ENCODE assay signal across 1 cellular context in the genomic region with DNA sequence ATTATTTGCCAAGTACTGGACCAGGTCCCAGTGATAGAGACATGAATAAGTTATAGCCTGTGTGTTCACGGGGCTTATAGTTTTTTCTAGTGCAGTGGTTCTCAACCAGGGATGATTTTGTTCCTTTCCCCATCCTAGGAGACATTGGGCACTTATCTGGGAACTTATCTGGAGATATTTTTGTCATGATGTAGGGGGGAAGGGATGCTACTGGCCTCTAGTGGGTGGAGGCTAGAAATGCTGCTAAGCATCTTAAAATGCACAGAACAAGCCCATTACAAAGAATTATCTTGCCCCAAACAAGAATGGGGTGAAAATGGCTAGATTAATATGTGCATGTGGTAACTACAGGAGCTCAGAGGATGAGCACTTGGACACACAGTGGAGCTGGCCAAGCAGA.
TF ChIP-seq lines count a peak whose summit lies in the region.

No MANE protein-coding gene starts in this region.

TF ChIP-seq in Ishikawa, 13 proteins besides CTCF, POLR2A, EP300 and RAD21 (continued from another document):
- TF ChIP-seq, protein P1, sequence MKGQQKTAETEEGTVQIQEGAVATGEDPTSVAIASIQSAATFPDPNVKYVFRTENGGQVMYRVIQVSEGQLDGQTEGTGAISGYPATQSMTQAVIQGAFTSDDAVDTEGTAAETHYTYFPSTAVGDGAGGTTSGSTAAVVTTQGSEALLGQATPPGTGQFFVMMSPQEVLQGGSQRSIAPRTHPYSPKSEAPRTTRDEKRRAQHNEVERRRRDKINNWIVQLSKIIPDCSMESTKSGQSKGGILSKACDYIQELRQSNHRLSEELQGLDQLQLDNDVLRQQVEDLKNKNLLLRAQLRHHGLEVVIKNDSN (IDR thresholded peaks at IDR 0.05) = no peak
- no peak for TF ChIP-seq YY1 (IDR thresholded peaks at IDR 0.05; ENCODE audit: low read depth)
- TF ChIP-seq CREB1 (IDR thresholded peaks at IDR 0.05; ENCODE audit: low read depth) = no peak
TF ChIP-seq in Ishikawa: peak in this region for 0.
